Comparison of ENCODE assay signal across 25 cellular contexts in the genomic region with DNA sequence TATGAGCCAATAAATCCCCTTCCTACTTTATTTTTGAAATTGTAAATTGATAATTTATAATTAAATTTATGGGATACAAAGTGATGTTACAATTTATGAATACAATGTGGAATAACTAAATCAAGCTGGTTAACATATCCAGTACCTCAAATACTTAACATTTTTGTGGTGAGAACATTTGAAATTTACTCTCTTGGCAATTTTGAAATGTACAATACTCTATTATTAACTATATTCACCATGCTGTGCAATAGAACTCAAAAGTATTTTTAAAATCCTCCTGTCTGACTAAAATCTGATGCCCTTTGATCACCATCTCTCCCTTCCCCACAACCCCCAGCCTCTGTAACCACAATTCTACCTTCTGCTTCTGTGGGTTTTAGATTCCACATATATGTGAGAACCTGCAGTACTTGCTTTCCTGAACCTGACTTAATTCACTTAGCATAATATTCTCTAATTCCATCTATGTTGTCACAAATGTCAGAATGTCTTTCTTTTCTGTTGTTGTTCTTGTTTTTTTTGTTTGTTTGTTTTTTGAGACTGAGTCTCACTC.
DNase-seq lines count a peak whose midpoint lies in the region; ATAC-seq lines count a peak whose summit lies in the region.
"Had no signal": no experiment of that assay in that cellular context is flagged by ENCODE, and none has a peak within 500 bp of the region (broad histone marks: within the 10 kb centered on the region; RNA-seq: fewer than 3 reads in every experiment).

No MANE protein-coding gene starts in this region.

- no peaks in the 10 kb centered on the region for H3K9me3 Mint-ChIP-seq in activated naive CD4-positive, alpha-beta T cell treated with anti-CD3 and anti-CD28 coated beads, Interleukin-2, amount 10 ng/mL, durations not matched to agents 7 days and 5 days
- H3K9me3 Mint-ChIP-seq in stimulated activated naive CD8-positive, alpha-beta T cell treated with anti-CD3 and anti-CD28 coated beads, Interleukin-15, Interleukin-2, amounts not matched to agents 100 ng/mL and 50 ng/mL, for 24 hours = no peaks in the 10 kb centered on the region
- H3K9me3 Mint-ChIP-seq: activated B cell treated with CpG ODN at 0.5 μM for 24 hours; effector memory CD8-positive, alpha-beta T cell; stimulated activated memory B cell treated with anti-CD40 and anti-IgM and Interleukin-4, amounts not matched to agents 10 μg/mL and 1 μg/mL and 100 μg/mL, for 72 hours had no signal

- H3K4me3 Mint-ChIP-seq in activated naive CD4-positive, alpha-beta T cell treated with anti-CD3 and anti-CD28 coated beads, Interleukin-2, amount 10 ng/mL, durations not matched to agents 7 days and 5 days = no peak overlapping the region
- peak overlapping the region; percentile 25 for H3K4me3 Mint-ChIP-seq in T-helper 17 cell
- no peak overlapping the region for H3K4me3 Mint-ChIP-seq in stimulated activated naive CD8-positive, alpha-beta T cell treated with anti-CD3 and anti-CD28 coated beads, Interleukin-15, Interleukin-2, amounts not matched to agents 100 ng/mL and 50 ng/mL, for 24 hours
- H3K4me3 Mint-ChIP-seq: activated B cell treated with CpG ODN at 0.5 μM for 24 hours; CD4-positive, CD25-positive, alpha-beta regulatory T cell; effector memory CD8-positive, alpha-beta T cell; IgD-negative memory B cell; nephron; stimulated activated memory B cell treated with anti-CD40 and anti-IgM and Interleukin-4, amounts not matched to agents 10 μg/mL and 1 μg/mL and 100 μg/mL, for 72 hours had no signal

- H3K4me1 Mint-ChIP-seq in activated naive CD4-positive, alpha-beta T cell treated with anti-CD3 and anti-CD28 coated beads, Interleukin-2, amount 10 ng/mL, durations not matched to agents 7 days and 5 days = peaks cover 18% of the 10 kb centered on the region
- peaks cover 22% of the 10 kb centered on the region for H3K4me1 Mint-ChIP-seq in T-helper 17 cell
- peaks cover 22% of the 10 kb centered on the region for H3K4me1 Mint-ChIP-seq in stimulated activated naive CD8-positive, alpha-beta T cell treated with anti-CD3 and anti-CD28 coated beads, Interleukin-15, Interleukin-2, amounts not matched to agents 100 ng/mL and 50 ng/mL, for 24 hours (ENCODE audit: low read depth)
- H3K4me1 Mint-ChIP-seq: nephron had no signal

- no peaks in the 10 kb centered on the region for H3K4me1 ChIP-seq in SJCRH30
- H3K4me1 ChIP-seq: sigmoid colon, SJSA1 had no signal

- no peaks in the 10 kb centered on the region for H3K36me3 Mint-ChIP-seq in activated naive CD4-positive, alpha-beta T cell treated with anti-CD3 and anti-CD28 coated beads, Interleukin-2, amount 10 ng/mL, durations not matched to agents 7 days and 5 days
- H3K36me3 Mint-ChIP-seq in T-helper 17 cell (ENCODE audit: low read depth) = peaks cover 13% of the 10 kb centered on the region
- H3K36me3 Mint-ChIP-seq in stimulated activated naive CD8-positive, alpha-beta T cell treated with anti-CD3 and anti-CD28 coated beads, Interleukin-15, Interleukin-2, amounts not matched to agents 100 ng/mL and 50 ng/mL, for 24 hours (ENCODE audit: low read depth) = peaks cover 7% of the 10 kb centered on the region

- no peak overlapping the region for H3K27ac Mint-ChIP-seq in activated naive CD4-positive, alpha-beta T cell treated with anti-CD3 and anti-CD28 coated beads, Interleukin-2, amount 10 ng/mL, durations not matched to agents 7 days and 5 days
- no peak overlapping the region for H3K27ac Mint-ChIP-seq in T-helper 17 cell
- peak overlapping the region; percentile 69 for H3K27ac Mint-ChIP-seq in stimulated activated naive CD8-positive, alpha-beta T cell treated with anti-CD3 and anti-CD28 coated beads, Interleukin-15, Interleukin-2, amounts not matched to agents 100 ng/mL and 50 ng/mL, for 24 hours
- H3K27ac Mint-ChIP-seq: activated B cell treated with CpG ODN at 0.5 μM for 24 hours; CD4-positive, CD25-positive, alpha-beta regulatory T cell; nephron; stimulated activated memory B cell treated with anti-CD40 and anti-IgM and Interleukin-4, amounts not matched to agents 10 μg/mL and 1 μg/mL and 100 μg/mL, for 72 hours had no signal

- H3K27me3 Mint-ChIP-seq in activated naive CD4-positive, alpha-beta T cell treated with anti-CD3 and anti-CD28 coated beads, Interleukin-2, amount 10 ng/mL, durations not matched to agents 7 days and 5 days = peaks cover 26% of the 10 kb centered on the region
- H3K27me3 Mint-ChIP-seq in T-helper 17 cell = peaks cover 20% of the 10 kb centered on the region
- no peaks in the 10 kb centered on the region for H3K27me3 Mint-ChIP-seq in stimulated activated naive CD8-positive, alpha-beta T cell treated with anti-CD3 and anti-CD28 coated beads, Interleukin-15, Interleukin-2, amounts not matched to agents 100 ng/mL and 50 ng/mL, for 24 hours
- H3K27me3 Mint-ChIP-seq: stimulated activated memory B cell treated with anti-CD40 and anti-IgM and Interleukin-4, amounts not matched to agents 10 μg/mL and 1 μg/mL and 100 μg/mL, for 72 hours had no signal

- peak; percentile 45 for DNase-seq in activated naive CD4-positive, alpha-beta T cell treated with anti-CD3 and anti-CD28 coated beads, Interleukin-2, amount 10 ng/mL, durations not matched to agents 7 days and 5 days
- DNase-seq in activated naive CD4-positive, alpha-beta T cell treated with Interleukin-2 at 50 U/mL for 16 hours = no peak
- DNase-seq in T-helper 17 cell (no peak), SJCRH30 (no peak)
- DNase-seq in central memory CD4-positive, alpha-beta T cell = peak; percentile 18
- DNase-seq: ACHN; activated B cell treated with CpG ODN at 0.5 μM for 24 hours; activated gamma-delta T cell; anterior cingulate cortex; CD4-positive, CD25-positive, alpha-beta regulatory T cell; DMS153; effector memory CD8-positive, alpha-beta T cell; esophagus squamous epithelium; left colon; NCI-H2029 treated with DMSO at 0.1 percent for 48 hours; sigmoid colon; T-helper 9 cell had no signal

- no peak overlapping the region for H3K4me3 ChIP-seq in SJCRH30
- H3K4me3 ChIP-seq: esophagus squamous epithelium, sigmoid colon, SJSA1 had no signal

- ATAC-seq in T-helper 17 cell (peak; percentile 51), GM21619 (IDR thresholded peaks at IDR 0.05; ENCODE audit: unreplicated experiment) (no peak), HG02759 (IDR thresholded peaks at IDR 0.05; ENCODE audit: unreplicated experiment) (no peak)
- ATAC-seq: effector memory CD8-positive, alpha-beta T cell; left colon; Panc1; stimulated activated memory B cell treated with anti-CD40 and anti-IgM and Interleukin-4, amounts not matched to agents 10 μg/mL and 1 μg/mL and 100 μg/mL, for 72 hours had no signal

- H3K9me3 ChIP-seq in T-helper 17 cell (ENCODE audit: control insufficient read depth, low read length, poor library complexity, severe bottlenecking) (no peaks in the 10 kb centered on the region), SJCRH30 (replicated peaks) (no peaks in the 10 kb centered on the region)
- H3K9me3 ChIP-seq: esophagus squamous epithelium, sigmoid colon, SJSA1 had no signal

- no peak overlapping the region for H3K27ac ChIP-seq in SJCRH30
- H3K27ac ChIP-seq: sigmoid colon, SJSA1 had no signal

- no peaks in the 10 kb centered on the region for H3K27me3 ChIP-seq in SJCRH30
- H3K27me3 ChIP-seq: sigmoid colon, SJSA1 had no signal

- CTCF ChIA-PET in activated naive CD4-positive, alpha-beta T cell treated with anti-CD3 and anti-CD28 coated beads, Interleukin-2, amount 10 ng/mL, durations not matched to agents 7 days and 5 days (lab: Charles Lee) = no interaction called here

- H3K36me3 ChIP-seq in SJCRH30 = no peaks in the 10 kb centered on the region
- H3K36me3 ChIP-seq: esophagus squamous epithelium, sigmoid colon, SJSA1 had no signal

Comparison
In these comparisons a context has a peak if more than half of its experiments do, and no peak if none do; other contexts are left out.
1. DNase-seq: peak in activated naive CD4-positive, alpha-beta T cell treated with anti-CD3 and anti-CD28 coated beads, Interleukin-2, amount 10 ng/mL, durations not matched to agents 7 days and 5 days (single experiment) and central memory CD4-positive, alpha-beta T cell (single experiment); none in activated naive CD4-positive, alpha-beta T cell treated with Interleukin-2 at 50 U/mL for 16 hours (single experiment), T-helper 17 cell (0 of 3) and SJCRH30 (0 of 2).